Comparison of ENCODE assay signal across 11 cellular contexts in genomic region chr3:75171632-75172230, GRCh38.
DNase-seq lines count a peak whose midpoint lies in the region; ATAC-seq, FAIRE-seq and TF ChIP-seq lines count a peak whose summit lies in the region.
"Had no signal": no experiment of that assay in that cellular context is flagged by ENCODE, and none has a peak within 500 bp of the region (broad histone marks: within the 10 kb centered on the region; RNA-seq: fewer than 3 reads in every experiment).

No MANE protein-coding gene starts in this region.

- no peak overlapping the region for H3K4me2 ChIP-seq in Karpas-422 (ENCODE audit: low read depth, low read length, poor library complexity, severe bottlenecking)
- no peak overlapping the region for H3K4me2 ChIP-seq in astrocyte (ENCODE audit: low read length)
- no peak overlapping the region for H3K4me2 ChIP-seq in mesenchymal stem cell (ENCODE audit: low read length, poor library complexity, severe bottlenecking)

- H3K79me2 ChIP-seq in Karpas-422 (ENCODE audit: low read length) = no peaks in the 10 kb centered on the region
- H3K79me2 ChIP-seq in astrocyte (ENCODE audit: insufficient read depth, low read length) = no peaks in the 10 kb centered on the region

- no peak overlapping the region for H3K18ac ChIP-seq in mesenchymal stem cell (ENCODE audit: low read depth in 1 of 2, low read length in 2 of 2)

- WGBS in mesenchymal stem cell = 17% methylated on average over 1 of the region's 2 CpGs

- no peaks in the 10 kb centered on the region for H4K20me1 ChIP-seq in Karpas-422 (ENCODE audit: insufficient read depth, low read depth, low read length)
- no peaks in the 10 kb centered on the region for H4K20me1 ChIP-seq in astrocyte (ENCODE audit: insufficient read depth, low read length)

- H3K4ac ChIP-seq in mesenchymal stem cell (ENCODE audit: low read depth in 1 of 2, low read length in 2 of 2) = no peak overlapping the region

- no peak overlapping the region for H2BK5ac ChIP-seq in mesenchymal stem cell (ENCODE audit: low read depth, low read length, poor library complexity, severe bottlenecking)

- H3K4me3 Mint-ChIP-seq in astrocyte (ENCODE audit: unreplicated experiment) = no peak overlapping the region
- H3K4me3 Mint-ChIP-seq in activated T-cell treated with anti-CD3 and anti-CD28 coated beads, Interleukin-2, amount 50 U/mL, for 72 hours = no peak overlapping the region
- H3K4me3 Mint-ChIP-seq: dendritic cell treated with granulocyte-macrophage colony-stimulating factor and Interleukin-4, amounts not matched to agents 40 ng/mL and 50 ng/mL, for 4 days; T-helper 2 cell treated with Interferon-gamma antibody and Interleukin-4, amounts not matched to agents 5 μg/mL and 100 μg/mL, for 36 hours had no signal

- no peak overlapping the region for H3K14ac ChIP-seq in mesenchymal stem cell (ENCODE audit: low read length in 2 of 2)

- H3K27me3 ChIP-seq in Karpas-422 (ENCODE audit: low read length) (no peaks in the 10 kb centered on the region), astrocyte (ENCODE audit: insufficient read depth, low read length) (no peaks in the 10 kb centered on the region), mesenchymal stem cell (ENCODE audit: control insufficient read depth in 1 of 2, insufficient read depth in 1 of 2, low read length in 2 of 2) (peaks cover 0 to 7% of the 10 kb centered on the region in 2 experiments)

- H3K27ac ChIP-seq in Karpas-422 (ENCODE audit: low read length) (no peak overlapping the region), astrocyte (ENCODE audit: low read depth, low read length) (no peak overlapping the region), mesenchymal stem cell (ENCODE audit: low read length, poor library complexity, severe bottlenecking) (no peak overlapping the region)
- H3K27ac ChIP-seq: neutrophil had no signal

- H3K9ac ChIP-seq in Karpas-422 (ENCODE audit: low read length) = no peak overlapping the region
- H3K9ac ChIP-seq in astrocyte (ENCODE audit: low read length) = no peak overlapping the region
- H3K9ac ChIP-seq in mesenchymal stem cell (ENCODE audit: low read length) = no peak overlapping the region

- DNase-seq in EH (ENCODE audit: low read depth) (peak; percentile 6), Karpas-422 (peak; percentile 63), astrocyte (ENCODE audit: low read depth) (no peak), mesenchymal stem cell (peak; percentile 2), HTR-8/SVneo (ENCODE audit: insufficient read length, low spot score) (no peak), NCI-H146 (lab: John Stamatoyannopoulos, UW) (no peak)
- no peak for DNase-seq in activated T-cell treated with anti-CD3 and anti-CD28 coated beads, Interleukin-2, amount 50 U/mL, for 72 hours

- H3K79me1 ChIP-seq in mesenchymal stem cell (replicated peaks; ENCODE audit: low read length, poor library complexity, severe bottlenecking) = no peaks in the 10 kb centered on the region

- no peak overlapping the region for H4K8ac ChIP-seq in mesenchymal stem cell (ENCODE audit: low read length)

- H3K9me3 Mint-ChIP-seq in astrocyte (ENCODE audit: unreplicated experiment) = no peaks in the 10 kb centered on the region
- no peaks in the 10 kb centered on the region for H3K9me3 Mint-ChIP-seq in activated T-cell treated with anti-CD3 and anti-CD28 coated beads, Interleukin-2, amount 50 U/mL, for 72 hours
- H3K9me3 Mint-ChIP-seq: dendritic cell treated with granulocyte-macrophage colony-stimulating factor and Interleukin-4, amounts not matched to agents 40 ng/mL and 50 ng/mL, for 4 days; T-helper 2 cell treated with Interferon-gamma antibody and Interleukin-4, amounts not matched to agents 5 μg/mL and 100 μg/mL, for 36 hours had no signal

- no peak for FAIRE-seq in astrocyte (lab: Jason Lieb, UNC)
- FAIRE-seq in HTR-8/SVneo (lab: Jason Lieb, UNC) = no peak

- H2AFZ ChIP-seq in Karpas-422 (ENCODE audit: low read length) = no peak overlapping the region
- no peak overlapping the region for H2AFZ ChIP-seq in astrocyte (ENCODE audit: low read depth, low read length)
- H2AFZ ChIP-seq in mesenchymal stem cell (ENCODE audit: low read depth, low read length) = no peak overlapping the region

- H2BK120ac ChIP-seq in mesenchymal stem cell (ENCODE audit: low read depth, low read length) = no peak overlapping the region

- no peaks in the 10 kb centered on the region for H3K9me3 ChIP-seq in Karpas-422 (ENCODE audit: low read length)
- no peaks in the 10 kb centered on the region for H3K9me3 ChIP-seq in astrocyte (ENCODE audit: insufficient read depth, low read depth, low read length)
- no peaks in the 10 kb centered on the region for H3K9me3 ChIP-seq in mesenchymal stem cell (ENCODE audit: control insufficient read depth, low read length)
- H3K9me3 ChIP-seq: neutrophil had no signal

- ATAC-seq in activated T-cell treated with anti-CD3 and anti-CD28 coated beads, Interleukin-2, amount 50 U/mL, for 72 hours (replicated peaks in 1 of 2) = no peak
- ATAC-seq in GM21360 (IDR thresholded peaks at IDR 0.05; ENCODE audit: unreplicated experiment) = no peak

- no peak overlapping the region for H2AK5ac ChIP-seq in mesenchymal stem cell (ENCODE audit: low read length, severe bottlenecking)

- H2BK12ac ChIP-seq in mesenchymal stem cell (ENCODE audit: low read length in 2 of 2) = no peak overlapping the region

- H3K36me3 ChIP-seq in Karpas-422 (ENCODE audit: insufficient read depth, low read length) = no peaks in the 10 kb centered on the region
- no peaks in the 10 kb centered on the region for H3K36me3 ChIP-seq in astrocyte (ENCODE audit: insufficient read depth, low read length)
- H3K36me3 ChIP-seq in mesenchymal stem cell (ENCODE audit: control insufficient read depth in 1 of 2, insufficient read depth in 2 of 2, low read depth in 1 of 2, low read length in 2 of 2) = no peaks in the 10 kb centered on the region
- H3K36me3 ChIP-seq: neutrophil had no signal

- TF ChIP-seq CTCF in astrocyte (IDR thresholded peaks at IDR 0.05; ENCODE audit: insufficient read depth, low read depth, low read length) = peak; percentile 25

- H2BK15ac ChIP-seq in mesenchymal stem cell (ENCODE audit: low read depth, poor library complexity, severe bottlenecking) = no peak overlapping the region

- no peaks in the 10 kb centered on the region for H3K4me1 Mint-ChIP-seq in astrocyte (ENCODE audit: low read depth, unreplicated experiment)
- H3K4me1 Mint-ChIP-seq in activated T-cell treated with anti-CD3 and anti-CD28 coated beads, Interleukin-2, amount 50 U/mL, for 72 hours (ENCODE audit: low read depth) = no peaks in the 10 kb centered on the region

- H3K36me3 Mint-ChIP-seq in astrocyte (ENCODE audit: low read depth, unreplicated experiment) = no peaks in the 10 kb centered on the region
- H3K36me3 Mint-ChIP-seq in activated T-cell treated with anti-CD3 and anti-CD28 coated beads, Interleukin-2, amount 50 U/mL, for 72 hours (ENCODE audit: insufficient read depth in 2 of 2) = no peaks in the 10 kb centered on the region

- H3K27ac Mint-ChIP-seq in astrocyte (ENCODE audit: unreplicated experiment) = no peak overlapping the region
- no peak overlapping the region for H3K27ac Mint-ChIP-seq in activated T-cell treated with anti-CD3 and anti-CD28 coated beads, Interleukin-2, amount 50 U/mL, for 72 hours
- H3K27ac Mint-ChIP-seq: dendritic cell treated with granulocyte-macrophage colony-stimulating factor and Interleukin-4, amounts not matched to agents 40 ng/mL and 50 ng/mL, for 4 days; T-helper 2 cell treated with Interferon-gamma antibody and Interleukin-4, amounts not matched to agents 5 μg/mL and 100 μg/mL, for 36 hours had no signal

- H3K9me2 ChIP-seq in Karpas-422 (replicated peaks; ENCODE audit: insufficient read depth, low read length) = no peaks in the 10 kb centered on the region

- H3K4me3 ChIP-seq in Karpas-422 (ENCODE audit: low read length) (no peak overlapping the region), astrocyte (ENCODE audit: insufficient read depth, low read depth, low read length) (no peak overlapping the region), mesenchymal stem cell (ENCODE audit: insufficient read depth in 1 of 2, low read depth in 1 of 2, low read length in 2 of 2) (no peak overlapping the region)

- no peak overlapping the region for H3K23ac ChIP-seq in mesenchymal stem cell (ENCODE audit: low read length in 2 of 2)

- no peak overlapping the region for H4K91ac ChIP-seq in mesenchymal stem cell (ENCODE audit: low read length)

- H3K4me1 ChIP-seq in Karpas-422 (ENCODE audit: low read length) (no peaks in the 10 kb centered on the region), astrocyte (ENCODE audit: insufficient read depth, low read length) (no peaks in the 10 kb centered on the region), mesenchymal stem cell (ENCODE audit: control insufficient read depth, insufficient read depth, low read depth, low read length) (no peaks in the 10 kb centered on the region)

- H3K27me3 Mint-ChIP-seq in astrocyte (ENCODE audit: low read depth, unreplicated experiment) = no peaks in the 10 kb centered on the region
- no peaks in the 10 kb centered on the region for H3K27me3 Mint-ChIP-seq in activated T-cell treated with anti-CD3 and anti-CD28 coated beads, Interleukin-2, amount 50 U/mL, for 72 hours (ENCODE audit: low read depth)

Comparison
In these comparisons a context has a peak if more than half of its experiments do, and no peak if none do; other contexts are left out.
1. DNase-seq: peak in EH (single experiment), Karpas-422 (single experiment) and mesenchymal stem cell (single experiment); none in astrocyte (single experiment), HTR-8/SVneo (single experiment), NCI-H146 (single experiment) and activated T-cell treated with anti-CD3 and anti-CD28 coated beads, Interleukin-2, amount 50 U/mL, for 72 hours (0 of 2).